8 cellular contexts compared by ENCODE assay signal in the genomic region with DNA sequence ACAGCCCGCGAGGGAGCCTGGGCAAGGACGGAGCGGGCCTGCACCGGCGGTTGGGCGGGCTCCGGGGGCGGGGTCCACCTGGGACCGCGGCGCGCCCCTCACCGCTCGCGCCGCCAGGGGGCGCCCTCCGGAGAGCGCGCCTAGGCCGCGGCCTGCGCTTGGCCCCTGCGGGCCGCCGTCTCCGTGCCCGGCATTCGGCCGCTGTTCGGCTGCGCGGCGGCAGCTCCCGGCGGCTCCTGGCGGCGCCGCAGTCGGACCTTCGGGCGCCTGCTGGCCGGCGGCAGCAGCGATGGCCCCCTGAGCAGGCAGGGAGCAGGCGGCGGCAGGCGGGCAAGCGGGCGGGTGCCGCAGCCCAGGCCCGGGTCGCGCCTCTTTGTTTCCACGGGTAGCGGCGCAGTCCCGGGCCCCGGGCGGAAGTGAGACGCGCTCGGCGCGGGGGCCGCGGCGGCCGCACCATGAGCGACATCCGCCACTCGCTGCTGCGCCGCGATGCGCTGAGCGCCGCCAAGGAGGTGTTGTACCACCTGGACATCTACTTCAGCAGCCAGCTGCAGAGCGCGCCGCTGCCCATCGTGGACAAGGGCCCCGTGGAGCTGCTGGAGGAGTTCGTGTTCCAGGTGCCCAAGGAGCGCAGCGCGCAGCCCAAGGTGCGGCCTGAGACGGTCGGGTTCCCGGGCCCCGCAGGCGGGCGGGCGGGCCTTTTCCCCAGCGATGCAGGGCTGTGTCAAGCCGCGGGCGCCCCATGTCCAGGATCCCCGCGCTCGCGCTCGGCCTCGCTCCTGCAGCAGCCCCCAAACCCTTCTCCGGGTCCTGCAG. TPM values are rescaled to one million over a fixed set of nuclear protein-coding genes. Genes with fewer than 3 reads are reported as not detected.
DNase-seq lines count a peak whose midpoint lies in the region; ATAC-seq and TF ChIP-seq lines count a peak whose summit lies in the region.

INTS15 (plus strand) TSS at position 193 of the 816 bp plus-strand sequence; CDS start at position 456, 263 bp downstream.

- H3K27ac ChIP-seq in PC-9 (no peak within 1 kb of the TSS), esophagus squamous epithelium (peak within 1 kb of the TSS; percentile 81 to 95 (median 88))

- peak within 1 kb of the TSS; percentile 90 for H3K4me2 ChIP-seq in PC-9

- H3K27me3 ChIP-seq in PC-9 (ENCODE audit: insufficient read depth, low read depth) (no peaks in the 10 kb centered on the region), esophagus squamous epithelium (no peaks in the 10 kb centered on the region)

- H2AFZ ChIP-seq in PC-9 = peak within 1 kb of the TSS; percentile 96

- H3K79me2 ChIP-seq in PC-9 (ENCODE audit: low read depth) = peaks cover 15% of the 10 kb centered on the region

- BruUV-seq in PC-9 (replicated peaks; lab: Mats Ljungman, UMichigan) = no TSS peak

- H3K4me3 ChIP-seq in PC-9 = peak within 1 kb of the TSS; percentile 92
- peak within 1 kb of the TSS; percentile 62 to 95 (median 82) for H3K4me3 ChIP-seq in esophagus squamous epithelium

- peaks cover 21% of the 10 kb centered on the region for H3K4me1 Mint-ChIP-seq in activated T-cell treated with anti-CD3 and anti-CD28 coated beads, Interleukin-2, amount 50 U/mL, for 4 hours (ENCODE audit: low read depth)
- peaks cover 15 to 22% (median 15%) of the 10 kb centered on the region in 3 donors for H3K4me1 Mint-ChIP-seq in naive B cell
- H3K4me1 Mint-ChIP-seq in stimulated activated memory B cell treated with anti-CD40 and anti-IgM and Interleukin-4, amounts not matched to agents 10 μg/mL and 1 μg/mL and 100 μg/mL, for 72 hours = peaks cover 27% of the 10 kb centered on the region

- H3K9me3 Mint-ChIP-seq in activated T-cell treated with anti-CD3 and anti-CD28 coated beads, Interleukin-2, amount 50 U/mL, for 4 hours = no peaks in the 10 kb centered on the region
- H3K9me3 Mint-ChIP-seq in naive B cell = no peaks in the 10 kb centered on the region
- no peaks in the 10 kb centered on the region for H3K9me3 Mint-ChIP-seq in stimulated activated memory B cell treated with anti-CD40 and anti-IgM and Interleukin-4, amounts not matched to agents 10 μg/mL and 1 μg/mL and 100 μg/mL, for 72 hours

- TF ChIP-seq CTCF in PC-9 (conservative IDR thresholded peaks at IDR 0.05) (no peak; the same call in 1 of the 2 replicates), esophagus squamous epithelium (IDR thresholded peaks at IDR 0.05) (peak; percentile 43 to 99 (median 96))

- H3K36me3 ChIP-seq in PC-9 (ENCODE audit: low read depth) = peaks cover 19% of the 10 kb centered on the region; the same call in 1 of the 2 replicates
- H3K36me3 ChIP-seq in esophagus squamous epithelium = peaks cover 7 to 76% (median 15%) of the 10 kb centered on the region in 3 donors

- H3K27ac Mint-ChIP-seq in naive B cell = peak within 1 kb of the TSS; percentile 90 to 98 (median 95)
- peak within 1 kb of the TSS; percentile 85 for H3K27ac Mint-ChIP-seq in stimulated activated memory B cell treated with anti-CD40 and anti-IgM and Interleukin-4, amounts not matched to agents 10 μg/mL and 1 μg/mL and 100 μg/mL, for 72 hours

- POLR2A ChIA-PET in PC-9 (lab: Charles Lee; ENCODE audit: unreplicated experiment) = no interaction called here

- H4K20me1 ChIP-seq in PC-9 (ENCODE audit: insufficient read depth) = no peaks in the 10 kb centered on the region

- peak within 1 kb of the TSS; percentile 83 for H3K4me3 Mint-ChIP-seq in activated T-cell treated with anti-CD3 and anti-CD28 coated beads, Interleukin-2, amount 50 U/mL, for 4 hours
- peak within 1 kb of the TSS; percentile 85 to 97 (median 88) for H3K4me3 Mint-ChIP-seq in naive B cell
- peak within 1 kb of the TSS; percentile 96 for H3K4me3 Mint-ChIP-seq in stimulated activated memory B cell treated with anti-CD40 and anti-IgM and Interleukin-4, amounts not matched to agents 10 μg/mL and 1 μg/mL and 100 μg/mL, for 72 hours

- peaks cover 20% of the 10 kb centered on the region for H3K36me3 Mint-ChIP-seq in activated T-cell treated with anti-CD3 and anti-CD28 coated beads, Interleukin-2, amount 50 U/mL, for 4 hours (ENCODE audit: insufficient read depth)
- peaks cover 2% of the 10 kb centered on the region in 2 donors for H3K36me3 Mint-ChIP-seq in naive B cell
- H3K36me3 Mint-ChIP-seq in stimulated activated memory B cell treated with anti-CD40 and anti-IgM and Interleukin-4, amounts not matched to agents 10 μg/mL and 1 μg/mL and 100 μg/mL, for 72 hours = peaks cover 38% of the 10 kb centered on the region

- CTCF ChIA-PET in PC-9 (lab: Charles Lee) = interaction anchor here (0.6 to 1.0 kb wide), 3 partner anchors 12 to 1390 kb away, joined by 3 to 4 read pairs (median 3); no protein-coding TSS in a partner anchor

- 0% methylated on average over 1 of the region's 107 CpGs for WGBS in esophagus squamous epithelium, 2 donors

- intact Hi-C loops in PC-9 (cut with micrococcal nuclease; ENCODE audit: unreplicated experiment) = loop anchor here (1.0 to 10.0 kb wide), 3 partner anchors 47 to 337 kb away; partner anchors contain the start of gene ZNF316
- intact Hi-C loops in esophagus squamous epithelium (cut with DNase I) = no loop called here

- peak in 2 of 4 donors; percentile 72 to 77 for TF ChIP-seq POLR2A in esophagus squamous epithelium (IDR thresholded peaks at IDR 0.05)

- H3F3A ChIP-seq in PC-9 (ENCODE audit: insufficient read depth, low read depth) = peaks cover 7% of the 10 kb centered on the region; the same call in 1 of the 2 replicates

- ATAC-seq in GM21367 (IDR thresholded peaks at IDR 0.05; ENCODE audit: unreplicated experiment) = peak; percentile 72
- peak; percentile 92 for ATAC-seq in activated T-cell treated with anti-CD3 and anti-CD28 coated beads, Interleukin-2, amount 50 U/mL, for 4 hours
- ATAC-seq in naive B cell (ENCODE audit: low read depth in 2 of 2) = peak; percentile 86 to 87
- peak; percentile 96 for ATAC-seq in stimulated activated memory B cell treated with anti-CD40 and anti-IgM and Interleukin-4, amounts not matched to agents 10 μg/mL and 1 μg/mL and 100 μg/mL, for 72 hours

- H3K27me3 Mint-ChIP-seq in activated T-cell treated with anti-CD3 and anti-CD28 coated beads, Interleukin-2, amount 50 U/mL, for 4 hours (ENCODE audit: low read depth) = no peaks in the 10 kb centered on the region
- no peaks in the 10 kb centered on the region for H3K27me3 Mint-ChIP-seq in naive B cell
- no peaks in the 10 kb centered on the region for H3K27me3 Mint-ChIP-seq in stimulated activated memory B cell treated with anti-CD40 and anti-IgM and Interleukin-4, amounts not matched to agents 10 μg/mL and 1 μg/mL and 100 μg/mL, for 72 hours

- H3K9me3 ChIP-seq in PC-9 (ENCODE audit: insufficient read depth, low read depth) = no peaks in the 10 kb centered on the region
- no peaks in the 10 kb centered on the region for H3K9me3 ChIP-seq in esophagus squamous epithelium

- H3K9me2 ChIP-seq in PC-9 (ENCODE audit: insufficient read depth) = no peaks in the 10 kb centered on the region

- DNase-seq in DMS153 treated with DMSO at 0.1 percent for 48 hours (lab: John Stamatoyannopoulos, UW; ENCODE audit: unreplicated experiment) (peak; percentile 78), HT1080 (ENCODE audit: low read depth) (peak; percentile 49), PC-9 (peak; percentile 52 to 90), esophagus squamous epithelium (lab: John Stamatoyannopoulos, UW) (no peak), naive B cell (peak; percentile 89)
- peak; percentile 75 for DNase-seq in activated T-cell treated with anti-CD3 and anti-CD28 coated beads, Interleukin-2, amount 50 U/mL, for 4 hours

- H3K4me1 ChIP-seq in PC-9 (replicated peaks; ENCODE audit: insufficient read depth) (peaks cover 13% of the 10 kb centered on the region), esophagus squamous epithelium (peaks cover 15 to 25% (median 18%) of the 10 kb centered on the region in 3 donors)

RNA-seq across cellular contexts. Expression of gene INTS15, which starts in this region (rescaled TPM):
- total RNA-seq in HT1080 (2014; rRNA removed; shearing (Covaris generic)) = 30.5 and 38.1 TPM in 2 replicates
- 31.5 and 34.7 TPM in 2 replicates for polyA plus RNA-seq in HT1080 (2015; cell fraction: cytosol; rRNA removed)
- polyA plus RNA-seq in HT1080 (2015; cell fraction: nucleus; rRNA removed) = 31.5 and 38.1 TPM in 2 replicates
- 21.4 and 28.7 TPM in 2 replicates for total RNA-seq in PC-9 (2021)
- total RNA-seq in activated T-cell treated with anti-CD3 and anti-CD28 coated beads, Interleukin-2, amount 50 U/mL, for 4 hours = 10 to 100 TPM; 51.4 to 60.1 (median 59.1) TPM
- 10 to 100 TPM in 3 of 4 donors, 1 to 10 TPM in 1; 9.2 to 21.9 (median 14.8) TPM for total RNA-seq in esophagus squamous epithelium
- 10 to 100 TPM; 27.1 to 47.7 (median 34.4) TPM for polyA plus RNA-seq in naive B cell (ENCODE audit: low read depth in 6 of 6)
